In the genomic region with DNA sequence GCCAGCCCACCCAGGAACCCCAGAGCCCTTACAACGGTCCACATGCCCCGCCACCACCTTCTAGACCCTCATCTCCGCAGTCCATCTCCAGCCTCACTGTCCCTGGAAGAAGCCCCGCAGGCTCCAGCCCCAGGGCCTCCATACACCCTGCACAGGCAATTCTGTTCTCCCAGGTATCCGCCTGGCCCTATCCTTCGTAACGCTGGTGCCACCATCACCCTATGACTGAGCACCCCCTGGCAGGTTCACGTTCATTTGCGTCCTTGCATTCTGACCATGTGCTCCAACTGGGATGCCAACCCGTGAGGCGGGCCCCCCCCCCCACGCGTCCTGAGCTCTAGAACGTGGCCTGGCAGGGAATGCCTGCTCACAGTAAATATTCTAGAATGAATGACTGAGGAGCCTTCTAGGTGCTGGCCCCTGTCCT, we compare ENCODE assay signal across 1 cellular context.
TF ChIP-seq lines count a peak whose summit lies in the region.

No MANE protein-coding gene starts in this region.

TF ChIP-seq in GM23338, 12 proteins besides CTCF, POLR2A, EP300 and RAD21 (continued from another document):
- TF ChIP-seq, protein P1, sequence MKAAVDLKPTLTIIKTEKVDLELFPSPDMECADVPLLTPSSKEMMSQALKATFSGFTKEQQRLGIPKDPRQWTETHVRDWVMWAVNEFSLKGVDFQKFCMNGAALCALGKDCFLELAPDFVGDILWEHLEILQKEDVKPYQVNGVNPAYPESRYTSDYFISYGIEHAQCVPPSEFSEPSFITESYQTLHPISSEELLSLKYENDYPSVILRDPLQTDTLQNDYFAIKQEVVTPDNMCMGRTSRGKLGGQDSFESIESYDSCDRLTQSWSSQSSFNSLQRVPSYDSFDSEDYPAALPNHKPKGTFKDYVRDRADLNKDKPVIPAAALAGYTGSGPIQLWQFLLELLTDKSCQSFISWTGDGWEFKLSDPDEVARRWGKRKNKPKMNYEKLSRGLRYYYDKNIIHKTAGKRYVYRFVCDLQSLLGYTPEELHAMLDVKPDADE (IDR thresholded peaks at IDR 0.05), result no peak
- TF ChIP-seq JUNB (IDR thresholded peaks at IDR 0.05; ENCODE audit: unreplicated experiment) (no peak), CREB1 (CRISPR knock-in tag; IDR thresholded peaks at IDR 0.05; ENCODE audit: low read depth) (no peak), NANOG (IDR thresholded peaks at IDR 0.05; ENCODE audit: borderline replicate concordance) (no peak), EZH2phosphoT487 (IDR thresholded peaks at IDR 0.05; ENCODE audit: unreplicated experiment) (no peak), POLR2AphosphoS5 (IDR thresholded peaks at IDR 0.05; ENCODE audit: low read depth) (no peak), ZNF331 (CRISPR knock-in tag; IDR thresholded peaks at IDR 0.05; ENCODE audit: low read depth) (no peak)
